ENCODE assay signal across 8 cellular contexts in the genomic region with DNA sequence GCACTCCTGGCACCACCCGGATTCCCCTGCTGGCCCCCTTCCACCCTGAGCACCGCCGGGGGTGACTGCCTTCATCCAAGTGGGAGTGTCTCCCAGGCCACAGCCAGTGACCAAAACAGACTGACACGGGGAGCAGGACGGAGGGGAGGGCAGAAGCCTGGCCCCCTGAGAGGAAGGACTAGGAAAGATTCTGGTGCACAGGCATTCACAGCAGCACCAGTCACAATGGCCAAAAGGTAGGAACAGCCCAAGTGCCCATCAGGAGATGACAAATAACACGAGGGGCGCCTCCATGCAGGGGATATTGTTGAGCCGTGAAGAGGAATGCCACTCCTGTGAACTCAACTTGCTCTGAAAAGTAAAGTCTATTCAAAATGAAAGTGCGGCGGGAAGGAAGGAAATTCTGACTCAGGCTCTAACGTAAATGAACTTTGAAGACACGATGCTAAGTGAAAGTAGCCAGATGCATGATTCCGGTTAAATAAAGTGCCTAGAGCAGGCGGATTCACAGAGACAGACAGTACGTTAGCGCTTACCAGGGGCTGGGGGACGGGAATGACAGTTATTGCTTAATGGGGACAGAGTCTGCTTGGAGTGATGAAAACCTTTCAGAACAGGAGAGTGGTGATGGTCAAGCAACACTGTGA.
DNase-seq lines count a peak whose midpoint lies in the region; ATAC-seq and TF ChIP-seq lines count a peak whose summit lies in the region.

No MANE protein-coding gene starts in this region.

- peak overlapping the region; percentile 50 for H2BK15ac ChIP-seq in mesenchymal stem cell (ENCODE audit: low read depth, poor library complexity, severe bottlenecking)

- H3K27me3 ChIP-seq in brain microvascular endothelial cell (replicated peaks) (no peaks in the 10 kb centered on the region), mesenchymal stem cell (ENCODE audit: control insufficient read depth in 1 of 2, insufficient read depth in 1 of 2, low read length in 2 of 2) (peaks cover 0 to 4% of the 10 kb centered on the region in 2 experiments)

- H2BK12ac ChIP-seq in mesenchymal stem cell (ENCODE audit: low read length in 2 of 2), result peak overlapping the region; percentile 46 to 57

- H3K4me2 ChIP-seq in mesenchymal stem cell (ENCODE audit: low read length, poor library complexity, severe bottlenecking), result no peak overlapping the region

- peak overlapping the region; percentile 83 for H4K91ac ChIP-seq in mesenchymal stem cell (ENCODE audit: low read length)

- peak overlapping the region; percentile 58 to 84 for H3K18ac ChIP-seq in mesenchymal stem cell (ENCODE audit: low read depth in 1 of 2, low read length in 2 of 2)

- peak overlapping the region; percentile 30 for H2AFZ ChIP-seq in mesenchymal stem cell (ENCODE audit: low read depth, low read length)

- H3K4me1 ChIP-seq in mesenchymal stem cell (ENCODE audit: control insufficient read depth, insufficient read depth, low read depth, low read length), result peaks cover 18% of the 10 kb centered on the region

- peak overlapping the region; percentile 32 for H3K4me3 ChIP-seq in brain microvascular endothelial cell (ENCODE audit: low read depth, low read length)
- peak overlapping the region in 1 of 2 experiments; percentile 48 for H3K4me3 ChIP-seq in mesenchymal stem cell (ENCODE audit: insufficient read depth in 1 of 2, low read depth in 1 of 2, low read length in 2 of 2)

- in situ Hi-C loops in brain microvascular endothelial cell (cut with HindIII; ENCODE audit: low pct_ligation_motif_present, low sequenced_read_pairs), result no loop called here

- H3K4ac ChIP-seq in mesenchymal stem cell (ENCODE audit: low read depth in 1 of 2, low read length in 2 of 2), result peak overlapping the region; percentile 21 to 54

- peak overlapping the region; percentile 23 for H2AK5ac ChIP-seq in mesenchymal stem cell (ENCODE audit: low read length, severe bottlenecking)

- peak; percentile 90 for ATAC-seq in GM18517 (IDR thresholded peaks at IDR 0.05; ENCODE audit: unreplicated experiment)
- ATAC-seq in HG03039 (IDR thresholded peaks at IDR 0.05; ENCODE audit: unreplicated experiment), result peak; percentile 67

- no peak for TF ChIP-seq CTCF in brain microvascular endothelial cell (IDR thresholded peaks at IDR 0.05; ENCODE audit: low read depth, low read length, missing control alignments)

- no peak overlapping the region for H2BK5ac ChIP-seq in mesenchymal stem cell (ENCODE audit: low read depth, low read length, poor library complexity, severe bottlenecking)

- DNase-seq in T-helper 2 cell, result peak in 3 of 5 experiments; percentile 27 to 92 (median 27)
- peak; percentile 78 for DNase-seq in brain microvascular endothelial cell
- peak; percentile 98 for DNase-seq in mesenchymal stem cell
- peak; percentile 82 for DNase-seq in stimulated activated CD8-positive, alpha-beta memory T cell treated with anti-CD3 and anti-CD28 coated beads, Interleukin-4, amount 100 ng/mL, for 48 hours
- DNase-seq in NK-92 (lab: John Stamatoyannopoulos, UW; ENCODE audit: unreplicated experiment), result no peak
- DNase-seq in GM03348 (ENCODE audit: low spot score), result no peak

- H3K79me1 ChIP-seq in mesenchymal stem cell (replicated peaks; ENCODE audit: low read length, poor library complexity, severe bottlenecking), result no peaks in the 10 kb centered on the region

- H3K9me3 ChIP-seq in mesenchymal stem cell (ENCODE audit: control insufficient read depth, low read length), result no peaks in the 10 kb centered on the region

- H3K36me3 ChIP-seq in brain microvascular endothelial cell (replicated peaks) (no peaks in the 10 kb centered on the region), mesenchymal stem cell (ENCODE audit: control insufficient read depth in 1 of 2, insufficient read depth in 2 of 2, low read depth in 1 of 2, low read length in 2 of 2) (no peaks in the 10 kb centered on the region)

- peak overlapping the region; percentile 24 for H4K8ac ChIP-seq in mesenchymal stem cell (ENCODE audit: low read length)

- H3K23ac ChIP-seq in mesenchymal stem cell (ENCODE audit: low read length in 2 of 2), result no peak overlapping the region

- H3K27ac ChIP-seq in brain microvascular endothelial cell (peak overlapping the region; percentile 29), mesenchymal stem cell (ENCODE audit: low read length, poor library complexity, severe bottlenecking) (peak overlapping the region; percentile 16)

- H3K14ac ChIP-seq in mesenchymal stem cell (ENCODE audit: low read length in 2 of 2), result no peak overlapping the region

- WGBS in mesenchymal stem cell, result 11% methylated on average over 17 of the region's 17 CpGs

- H3K9ac ChIP-seq in mesenchymal stem cell (ENCODE audit: low read length), result peak overlapping the region; percentile 60

- peak overlapping the region; percentile 1 for H2BK120ac ChIP-seq in mesenchymal stem cell (ENCODE audit: low read depth, low read length)

Comparison
In these comparisons a context has a peak if more than half of its experiments do, and no peak if none do; other contexts are left out.
1. DNase-seq: peak in T-helper 2 cell (3 of 5), brain microvascular endothelial cell (single experiment), mesenchymal stem cell (single experiment) and stimulated activated CD8-positive, alpha-beta memory T cell treated with anti-CD3 and anti-CD28 coated beads, Interleukin-4, amount 100 ng/mL, for 48 hours (single experiment); none in NK-92 (single experiment) and GM03348 (single experiment).